Comparison of ENCODE assay signal across 23 cellular contexts in the genomic region with DNA sequence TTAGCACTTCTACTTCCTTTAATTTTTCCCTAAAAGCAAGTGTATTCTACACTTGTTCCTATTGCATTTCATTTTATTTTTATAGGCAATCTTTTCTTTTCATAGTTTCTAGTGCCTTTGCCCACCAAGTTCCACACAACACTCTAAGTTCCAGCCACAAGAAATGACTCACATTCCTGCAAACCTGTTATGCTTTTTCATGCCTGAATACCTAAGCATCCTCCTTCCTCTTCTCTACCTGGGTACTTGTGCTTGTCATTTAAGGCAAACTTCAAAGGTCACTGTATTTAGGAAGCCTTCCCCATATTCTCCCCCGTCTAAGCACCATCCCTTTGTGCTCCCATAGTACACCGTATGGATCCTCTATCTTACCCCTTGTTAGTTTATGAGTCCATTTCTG.
"Had no signal": no experiment of that assay in that cellular context is flagged by ENCODE, and none has a peak within 500 bp of the region (broad histone marks: within the 10 kb centered on the region; RNA-seq: fewer than 3 reads in every experiment).

No MANE protein-coding gene starts in this region.

- H3K27ac ChIP-seq: brain microvascular endothelial cell, KMS-11, SJSA1 had no signal

- H3K4me2 ChIP-seq: KMS-11 had no signal

- DNase-seq: activated CD4-positive, alpha-beta T cell treated with anti-CD3 and anti-CD28 coated beads for 4 hours; activated CD4-positive, alpha-beta T cell treated with anti-CD3 and anti-CD28 coated beads, Interleukin-2, amount 50 U/mL, for 4 hours; activated CD8-positive, alpha-beta memory T cell treated with anti-CD3 and anti-CD28 coated beads, Interleukin-2, amount 50 U/mL, for 48 hours; activated CD8-positive, alpha-beta T cell treated with anti-CD3 and anti-CD28 coated beads, Interleukin-2, amount 10 ng/mL, durations not matched to agents 7 days and 5 days; activated effector memory CD4-positive, alpha-beta T cell treated with Interleukin-2 at 50 U/mL for 16 hours; activated naive CD4-positive, alpha-beta T cell; activated T-cell treated with anti-CD3 and anti-CD28 coated beads, Interleukin-2, amount 50 U/mL, for 1 hour; brain microvascular endothelial cell; MG63; MV-4-11; NCI-H1092 treated with DMSO at 0.1 percent for 48 hours; NCI-H1417 treated with DMSO at 0.1 percent for 48 hours; NCI-H1694 treated with DMSO at 0.1 percent for 48 hours; NCI-H2081; NCI-H446; NCI-H524; PC-3; SHP77; SW 1271 had no signal

- H3K4me1 Mint-ChIP-seq: activated naive CD4-positive, alpha-beta T cell treated with anti-CD3 and anti-CD28 coated beads, Interleukin-2, amount 50 U/mL, for 24 hours had no signal

- H3K9me3 ChIP-seq: MG63, SJSA1 had no signal

- H3K36me3 ChIP-seq: brain microvascular endothelial cell, MG63, SJSA1 had no signal

- H3K9me3 Mint-ChIP-seq: activated naive CD4-positive, alpha-beta T cell treated with anti-CD3 and anti-CD28 coated beads, Interleukin-2, amount 50 U/mL, for 24 hours had no signal

- ATAC-seq: activated CD8-positive, alpha-beta T cell treated with anti-CD3 and anti-CD28 coated beads, Interleukin-2, amount 10 ng/mL, durations not matched to agents 7 days and 5 days; PC-3; SK-N-SH treated with all-trans-retinoic acid at 6 μM for 48 hours had no signal

- H3K4me3 ChIP-seq: MG63, SJSA1 had no signal

- H3K27me3 ChIP-seq: brain microvascular endothelial cell, MG63 had no signal

- H3K36me3 Mint-ChIP-seq: activated naive CD4-positive, alpha-beta T cell treated with anti-CD3 and anti-CD28 coated beads, Interleukin-2, amount 50 U/mL, for 24 hours had no signal

- H3K9ac ChIP-seq: KMS-11 had no signal

- H3K27me3 Mint-ChIP-seq: activated naive CD4-positive, alpha-beta T cell treated with anti-CD3 and anti-CD28 coated beads, Interleukin-2, amount 50 U/mL, for 24 hours had no signal

- H3K4me3 Mint-ChIP-seq: activated CD8-positive, alpha-beta T cell treated with anti-CD3 and anti-CD28 coated beads, Interleukin-2, amount 10 ng/mL, durations not matched to agents 7 days and 5 days; activated naive CD4-positive, alpha-beta T cell treated with anti-CD3 and anti-CD28 coated beads, Interleukin-2, amount 50 U/mL, for 24 hours had no signal

- H3K4me1 ChIP-seq: SJSA1 had no signal

- H3K27ac Mint-ChIP-seq: activated CD8-positive, alpha-beta T cell treated with anti-CD3 and anti-CD28 coated beads, Interleukin-2, amount 10 ng/mL, durations not matched to agents 7 days and 5 days; activated naive CD4-positive, alpha-beta T cell treated with anti-CD3 and anti-CD28 coated beads, Interleukin-2, amount 50 U/mL, for 24 hours had no signal
